Comparison of ENCODE assay signal across 21 cellular contexts in the genomic region with DNA sequence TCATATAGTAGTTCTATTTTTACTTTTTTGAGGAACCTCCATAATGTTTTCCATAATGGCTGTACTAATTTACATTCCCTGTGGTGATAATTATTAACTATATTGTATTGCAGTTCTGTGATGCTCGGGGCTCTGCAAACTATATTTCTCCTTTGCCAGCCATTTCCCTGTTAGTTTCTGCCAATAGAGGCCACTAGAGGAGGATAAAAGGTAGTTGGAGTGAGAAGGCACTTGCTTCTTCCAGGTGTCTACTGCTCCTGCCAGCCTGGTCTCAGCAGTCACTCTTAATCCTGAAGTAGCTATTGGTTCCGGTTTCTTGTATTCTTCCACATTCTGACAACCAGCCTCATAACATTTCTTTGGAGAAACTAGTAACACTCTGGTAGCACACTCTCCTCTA.
DNase-seq lines count a peak whose midpoint lies in the region; ATAC-seq, FAIRE-seq and TF ChIP-seq lines count a peak whose summit lies in the region.
"Had no signal": no experiment of that assay in that cellular context is flagged by ENCODE, and none has a peak within 500 bp of the region (broad histone marks: within the 10 kb centered on the region; RNA-seq: fewer than 3 reads in every experiment).

No MANE protein-coding gene starts in this region.

- TF ChIP-seq CTCF in WERI-Rb-1 (IDR thresholded peaks at IDR 0.05; ENCODE audit: low read depth, low read length) (0 out of 2 replicates have a peak, but pooled peaks have one; percentile 7), keratinocyte (optimal IDR thresholded peaks at IDR 0.05 in 1 of 3, IDR thresholded peaks at IDR 0.05 in 1 of 3, conservative IDR thresholded peaks at IDR 0.05 in 1 of 3; ENCODE audit: extremely low read depth in 1 of 3, insufficient read depth in 2 of 3, low read length in 3 of 3) (peak in 2 of 3 experiments; percentile 44 to 50)

- no peaks in the 10 kb centered on the region for H3K79me2 ChIP-seq in keratinocyte (ENCODE audit: control insufficient read depth, insufficient read depth, low read length)

- H2AFZ ChIP-seq in keratinocyte (ENCODE audit: control insufficient read depth, low read length): no peak overlapping the region

- DNase-seq in COR-L47 (lab: John Stamatoyannopoulos, UW): peak; percentile 46
- DNase-seq in HuH-7.5 (ENCODE audit: low spot score): peak; percentile 1
- no peak for DNase-seq in WERI-Rb-1
- no peak for DNase-seq in keratinocyte (ENCODE audit: low read depth, low spot score)
- no peak for DNase-seq in activated CD8-positive, alpha-beta T cell treated with anti-CD3 and anti-CD28 coated beads, Interleukin-2, amount 10 ng/mL, durations not matched to agents 7 days and 5 days
- DNase-seq in stimulated activated naive CD8-positive, alpha-beta T cell treated with anti-CD3 and anti-CD28 coated beads, Interleukin-15, Interleukin-2, amounts not matched to agents 100 U/mL and 50 U/mL, for 24 hours: no peak
- DNase-seq in iPS-NIHi7 (ENCODE audit: extremely low spot score): no peak
- DNase-seq: activated CD4-positive, alpha-beta T cell treated with anti-CD3 and anti-CD28 coated beads, Interleukin-2, amount 50 U/mL, for 1 hour; activated gamma-delta T cell treated with Interleukin-2 at 50 U/mL for 16 hours; effector memory CD8-positive, alpha-beta T cell; GDM1; H7; naive thymus-derived CD4-positive, alpha-beta T cell; NCI-H1436; ovary; SW 1271 had no signal

- H3K36me3 ChIP-seq in WERI-Rb-1: no peaks in the 10 kb centered on the region
- H3K36me3 ChIP-seq in keratinocyte (ENCODE audit: control insufficient read depth in 2 of 2, extremely low read depth in 1 of 2, insufficient read depth in 2 of 2, low read length in 2 of 2): no peaks in the 10 kb centered on the region
- H3K36me3 ChIP-seq: ovary, tibial nerve had no signal

- H4K20me1 ChIP-seq in keratinocyte (ENCODE audit: control insufficient read depth, extremely low read depth, insufficient read depth, low read length): no peaks in the 10 kb centered on the region

- H3K4me1 ChIP-seq in keratinocyte (ENCODE audit: control insufficient read depth, extremely low read depth, insufficient read depth, low read length): no peaks in the 10 kb centered on the region

- dilution Hi-C loops in keratinocyte (cut with MboI; ENCODE audit: extremely low pct_ligation_motif_present, low sequenced_read_pairs): no loop called here

- no peak for ATAC-seq in activated CD8-positive, alpha-beta T cell treated with anti-CD3 and anti-CD28 coated beads, Interleukin-2, amount 10 ng/mL, durations not matched to agents 7 days and 5 days
- ATAC-seq in stimulated activated naive CD8-positive, alpha-beta T cell treated with anti-CD3 and anti-CD28 coated beads, Interleukin-15, Interleukin-2, amounts not matched to agents 100 U/mL and 50 U/mL, for 24 hours: no peak
- ATAC-seq: effector memory CD8-positive, alpha-beta T cell; naive thymus-derived CD4-positive, alpha-beta T cell; sciatic nerve had no signal

- no peak overlapping the region for H3K4me2 ChIP-seq in keratinocyte (ENCODE audit: control insufficient read depth, extremely low read depth, insufficient read depth, low read depth, low read length)

- H3K27me3 ChIP-seq in WERI-Rb-1 (ENCODE audit: insufficient read depth, low read depth, severe bottlenecking) (no peaks in the 10 kb centered on the region), keratinocyte (ENCODE audit: control insufficient read depth, extremely low read depth, insufficient read depth, low read length) (no peaks in the 10 kb centered on the region)
- H3K27me3 ChIP-seq: ovary, tibial nerve had no signal

- FAIRE-seq in keratinocyte (lab: Jason Lieb, UNC): no peak
- FAIRE-seq: TTC549 had no signal

- H3K4me1 Mint-ChIP-seq in activated CD8-positive, alpha-beta T cell treated with anti-CD3 and anti-CD28 coated beads, Interleukin-2, amount 10 ng/mL, durations not matched to agents 7 days and 5 days (ENCODE audit: low read depth): no peaks in the 10 kb centered on the region
- H3K4me1 Mint-ChIP-seq: central memory CD8-positive, alpha-beta T cell; naive thymus-derived CD4-positive, alpha-beta T cell had no signal

- no peak overlapping the region for H3K27ac ChIP-seq in WERI-Rb-1
- H3K27ac ChIP-seq in keratinocyte (ENCODE audit: control insufficient read depth, insufficient read depth, low read length): no peak overlapping the region
- H3K27ac ChIP-seq: ovary, tibial nerve had no signal

- H3K9me3 ChIP-seq in WERI-Rb-1 (ENCODE audit: severe bottlenecking) (no peaks in the 10 kb centered on the region), keratinocyte (ENCODE audit: control insufficient read depth, low read depth, low read length) (no peaks in the 10 kb centered on the region)
- H3K9me3 ChIP-seq: ovary, tibial nerve had no signal

- no peak overlapping the region for H3K9ac ChIP-seq in keratinocyte (ENCODE audit: control insufficient read depth, extremely low read depth, insufficient read depth, low read length)

- no peaks in the 10 kb centered on the region for H3K27me3 Mint-ChIP-seq in activated CD8-positive, alpha-beta T cell treated with anti-CD3 and anti-CD28 coated beads, Interleukin-2, amount 10 ng/mL, durations not matched to agents 7 days and 5 days (ENCODE audit: low read depth)
- H3K27me3 Mint-ChIP-seq: central memory CD8-positive, alpha-beta T cell; effector memory CD8-positive, alpha-beta T cell; naive thymus-derived CD4-positive, alpha-beta T cell; stimulated activated naive CD8-positive, alpha-beta T cell treated with anti-CD3 and anti-CD28 coated beads, Interleukin-15, Interleukin-2, amounts not matched to agents 100 ng/mL and 50 ng/mL, for 24 hours had no signal

- no peaks in the 10 kb centered on the region for H3K9me3 Mint-ChIP-seq in activated CD8-positive, alpha-beta T cell treated with anti-CD3 and anti-CD28 coated beads, Interleukin-2, amount 10 ng/mL, durations not matched to agents 7 days and 5 days (ENCODE audit: insufficient read depth)
- H3K9me3 Mint-ChIP-seq: stimulated activated naive CD8-positive, alpha-beta T cell treated with anti-CD3 and anti-CD28 coated beads, Interleukin-15, Interleukin-2, amounts not matched to agents 100 ng/mL and 50 ng/mL, for 24 hours had no signal

- POLR2A ChIA-PET in activated CD8-positive, alpha-beta T cell treated with anti-CD3 and anti-CD28 coated beads, Interleukin-2, amount 10 ng/mL, durations not matched to agents 7 days and 5 days (lab: Charles Lee): no interaction called here

- no peaks in the 10 kb centered on the region for H3K9me1 ChIP-seq in keratinocyte (ENCODE audit: control insufficient read depth, extremely low read depth, insufficient read depth, low read length)

- H3K4me3 ChIP-seq in WERI-Rb-1 (ENCODE audit: low read depth, low read length) (no peak overlapping the region), keratinocyte (ENCODE audit: control insufficient read depth in 2 of 3, extremely low read depth in 1 of 3, insufficient read depth in 2 of 3, low read depth in 1 of 3, low read length in 3 of 3) (no peak overlapping the region)
- H3K4me3 ChIP-seq: ovary, tibial nerve had no signal

- H3K36me3 Mint-ChIP-seq in activated CD8-positive, alpha-beta T cell treated with anti-CD3 and anti-CD28 coated beads, Interleukin-2, amount 10 ng/mL, durations not matched to agents 7 days and 5 days (ENCODE audit: low read depth): no peaks in the 10 kb centered on the region
- H3K36me3 Mint-ChIP-seq: naive thymus-derived CD4-positive, alpha-beta T cell had no signal

- CTCF ChIA-PET in activated CD8-positive, alpha-beta T cell treated with anti-CD3 and anti-CD28 coated beads, Interleukin-2, amount 10 ng/mL, durations not matched to agents 7 days and 5 days (lab: Charles Lee): no interaction called here

- no peak overlapping the region for H3K4me3 Mint-ChIP-seq in activated CD8-positive, alpha-beta T cell treated with anti-CD3 and anti-CD28 coated beads, Interleukin-2, amount 10 ng/mL, durations not matched to agents 7 days and 5 days
- H3K4me3 Mint-ChIP-seq: central memory CD8-positive, alpha-beta T cell; effector memory CD8-positive, alpha-beta T cell; naive thymus-derived CD4-positive, alpha-beta T cell; stimulated activated naive CD8-positive, alpha-beta T cell treated with anti-CD3 and anti-CD28 coated beads, Interleukin-15, Interleukin-2, amounts not matched to agents 100 ng/mL and 50 ng/mL, for 24 hours had no signal

- no peak overlapping the region for H3K27ac Mint-ChIP-seq in activated CD8-positive, alpha-beta T cell treated with anti-CD3 and anti-CD28 coated beads, Interleukin-2, amount 10 ng/mL, durations not matched to agents 7 days and 5 days
- H3K27ac Mint-ChIP-seq: effector memory CD8-positive, alpha-beta T cell; naive thymus-derived CD4-positive, alpha-beta T cell; stimulated activated naive CD8-positive, alpha-beta T cell treated with anti-CD3 and anti-CD28 coated beads, Interleukin-15, Interleukin-2, amounts not matched to agents 100 ng/mL and 50 ng/mL, for 24 hours had no signal

Comparison
In these comparisons a context has a peak if more than half of its experiments do, and no peak if none do; other contexts are left out.
1. DNase-seq: peak in COR-L47 (single experiment) and HuH-7.5 (single experiment); none in WERI-Rb-1 (single experiment), keratinocyte (single experiment), activated CD8-positive, alpha-beta T cell treated with anti-CD3 and anti-CD28 coated beads, Interleukin-2, amount 10 ng/mL, durations not matched to agents 7 days and 5 days (single experiment), stimulated activated naive CD8-positive, alpha-beta T cell treated with anti-CD3 and anti-CD28 coated beads, Interleukin-15, Interleukin-2, amounts not matched to agents 100 U/mL and 50 U/mL, for 24 hours (single experiment) and iPS-NIHi7 (single experiment).